Comparison of ENCODE assay signal across 10 cellular contexts in the genomic region with DNA sequence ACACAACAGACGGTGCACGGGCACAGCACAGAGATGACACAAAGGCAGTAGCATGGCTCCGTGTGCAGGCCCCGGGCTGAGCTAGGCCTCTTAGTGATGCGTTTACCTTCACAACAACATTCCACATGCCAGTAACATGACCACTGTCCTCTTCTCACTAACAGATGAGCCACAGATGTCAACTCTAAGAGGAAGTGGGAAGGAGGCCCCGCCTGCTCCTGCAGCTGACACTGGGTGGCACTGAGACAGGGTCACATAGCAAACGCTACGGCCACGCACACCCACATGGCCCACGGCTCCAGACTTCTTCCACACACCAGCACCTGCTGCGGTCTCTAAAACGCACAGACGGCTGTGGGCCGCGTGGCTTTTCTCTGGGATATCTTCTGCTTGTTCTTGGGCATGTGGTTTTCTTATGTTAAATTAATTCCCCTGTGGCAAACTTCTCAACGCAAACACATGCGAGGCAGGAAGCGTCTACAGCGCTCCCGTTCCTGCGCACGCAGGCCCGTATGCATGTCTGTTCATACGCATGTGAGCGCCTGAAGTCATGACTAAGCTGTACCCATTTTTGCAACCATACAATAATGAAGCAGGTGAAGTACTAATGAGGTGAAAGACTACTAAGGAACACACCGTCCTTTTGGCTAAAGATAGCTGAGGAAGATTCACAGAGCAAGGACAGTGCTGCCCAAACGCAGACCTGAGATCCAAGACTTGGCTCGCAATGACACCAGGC. TPM values are rescaled to one million over a fixed set of nuclear protein-coding genes. Genes with fewer than 3 reads are reported as not detected.
DNase-seq lines count a peak whose midpoint lies in the region; ATAC-seq and TF ChIP-seq lines count a peak whose summit lies in the region.
"Had no signal": no experiment of that assay in that cellular context is flagged by ENCODE, and none has a peak within 500 bp of the region (broad histone marks: within the 10 kb centered on the region; RNA-seq: fewer than 3 reads in every experiment).

No MANE protein-coding gene starts in this region.

- no peak for TF ChIP-seq POLR2A in body of pancreas (IDR thresholded peaks at IDR 0.05)

- peaks cover 9 to 55% of the 10 kb centered on the region in 2 donors for H3K36me3 ChIP-seq in body of pancreas (replicated peaks in 1 of 2; ENCODE audit: insufficient read depth in 1 of 2, low read depth in 2 of 2)

- ATAC-seq in HG02798 (IDR thresholded peaks at IDR 0.05; ENCODE audit: poor library complexity, unreplicated experiment), result peak; percentile 61
- ATAC-seq in body of pancreas, result no peak
- ATAC-seq: K562 had no signal

- H3K4me3 ChIP-seq in body of pancreas, result no peak overlapping the region
- H3K4me3 ChIP-seq: K562 had no signal

- no peaks in the 10 kb centered on the region for H3K4me1 ChIP-seq in body of pancreas

- DNase-seq in ELR (ENCODE audit: low read depth), result peak; percentile 68
- DNase-seq in left kidney (ENCODE audit: low read depth, low spot score), result peak; percentile 23
- no peak for DNase-seq in foreskin melanocyte
- DNase-seq in body of pancreas, result no peak
- DNase-seq in middle frontal gyrus (ENCODE audit: extremely low spot score, low spot score), result no peak
- DNase-seq in NCI-H1092 treated with DMSO at 0.1 percent for 48 hours (lab: John Stamatoyannopoulos, UW), result no peak

- 77 to 87% methylated on average over 26 to 28 of the region's 28 CpGs for WGBS in body of pancreas, 2 donors

- no peaks in the 10 kb centered on the region for H3K9me3 ChIP-seq in body of pancreas

- TF ChIP-seq CTCF in VCaP (conservative IDR thresholded peaks at IDR 0.05) (no peak), body of pancreas (IDR thresholded peaks at IDR 0.05) (no peak)

- peak overlapping the region; percentile 82 for H3K27ac ChIP-seq in VCaP
- H3K27ac ChIP-seq in body of pancreas, result no peak overlapping the region
- H3K27ac ChIP-seq: epithelial cell of prostate had no signal

- no peaks in the 10 kb centered on the region for H3K27me3 ChIP-seq in body of pancreas

- intact Hi-C loops in body of pancreas (cut with DNase I), result no loop called here

RNA-seq across cellular contexts. Expression of gene AMN, which starts 26.8 kb away (rescaled TPM):
- 1 to 10 TPM in 1 of 2 donors, not detected in 1; 6.0 TPM for total RNA-seq in body of pancreas

Comparison
In these comparisons a context has a peak if more than half of its experiments do, and no peak if none do; other contexts are left out.
1. DNase-seq: peak in ELR (single experiment) and left kidney (single experiment); none in foreskin melanocyte (single experiment), body of pancreas (0 of 4), middle frontal gyrus (single experiment) and NCI-H1092 treated with DMSO at 0.1 percent for 48 hours (single experiment).